33 cellular contexts compared by ENCODE assay signal in genomic region chr15:81378438-81378837, GRCh38. TPM values are rescaled to one million over a fixed set of nuclear protein-coding genes. Genes with fewer than 3 reads are reported as not detected.
"Had no signal": no experiment of that assay in that cellular context is flagged by ENCODE, and none has a peak within 500 bp of the region (broad histone marks: within the 10 kb centered on the region; RNA-seq: fewer than 3 reads in every experiment).

No MANE protein-coding gene starts in this region.

- ATAC-seq: activated CD4-positive, alpha-beta T cell treated with anti-CD3 and anti-CD28 coated beads for 36 hours; activated CD8-positive, alpha-beta memory T cell treated with anti-CD3 and anti-CD28 coated beads, Interleukin-2, amount 10 ng/mL, durations not matched to agents 7 days and 5 days; activated CD8-positive, alpha-beta T cell treated with anti-CD3 and anti-CD28 coated beads, Interleukin-2, amount 10 ng/mL, durations not matched to agents 7 days and 5 days; activated naive CD8-positive, alpha-beta T cell treated with anti-CD3 and anti-CD28 coated beads, Interleukin-2, amount 50 U/mL, for 24 hours; body of pancreas had no signal

- H3K36me3 ChIP-seq: brain microvascular endothelial cell, cardiac muscle cell had no signal

- DNase-seq: activated B cell treated with CpG ODN at 0.5 μM for 24 hours; activated CD4-positive, alpha-beta memory T cell treated with anti-CD3 and anti-CD28 coated beads, Interleukin-2, amount 10 ng/mL, durations not matched to agents 7 days and 5 days; activated CD4-positive, alpha-beta T cell treated with anti-CD3 and anti-CD28 coated beads for 1 hour; activated CD4-positive, alpha-beta T cell treated with anti-CD3 and anti-CD28 coated beads for 36 hours; activated CD4-positive, alpha-beta T cell treated with anti-CD3 and anti-CD28 coated beads for 48 hours; activated CD4-positive, alpha-beta T cell treated with anti-CD3 and anti-CD28 coated beads, Interleukin-2, amount 10 ng/mL, durations not matched to agents 7 days and 5 days; activated CD4-positive, alpha-beta T cell treated with anti-CD3 and anti-CD28 coated beads, Interleukin-2, amount 50 U/mL, for 48 hours; activated CD8-positive, alpha-beta memory T cell treated with anti-CD3 and anti-CD28 coated beads for 24 hours; activated CD8-positive, alpha-beta memory T cell treated with anti-CD3 and anti-CD28 coated beads, Interleukin-2, amount 10 ng/mL, durations not matched to agents 7 days and 5 days; activated CD8-positive, alpha-beta memory T cell treated with anti-CD3 and anti-CD28 coated beads, Interleukin-2, amount 50 U/mL, for 48 hours; activated CD8-positive, alpha-beta T cell treated with anti-CD3 and anti-CD28 coated beads, Interleukin-2, amount 10 ng/mL, durations not matched to agents 7 days and 5 days; activated effector memory CD4-positive, alpha-beta T cell treated with Interleukin-2 at 50 U/mL for 16 hours; activated gamma-delta T cell; activated naive CD4-positive, alpha-beta T cell treated with anti-CD3 and anti-CD28 coated beads, Interleukin-2, amount 10 ng/mL, durations not matched to agents 7 days and 5 days; activated naive CD4-positive, alpha-beta T cell treated with Interleukin-2 at 50 U/mL for 16 hours; activated naive CD8-positive, alpha-beta T cell treated with anti-CD3 and anti-CD28 coated beads, Interleukin-2, amount 10 ng/mL, durations not matched to agents 7 days and 5 days; activated naive CD8-positive, alpha-beta T cell treated with anti-CD3 and anti-CD28 coated beads, Interleukin-2, amount 50 U/mL, for 24 hours; activated T-cell treated with anti-CD3 and anti-CD28 coated beads, Interleukin-2, amount 50 U/mL, for 24 hours; activated T-cell treated with anti-CD3 and anti-CD28 coated beads, Interleukin-2, amount 50 U/mL, for 48 hours; amygdala; anterior cingulate cortex; body of pancreas; brain microvascular endothelial cell; caudate nucleus; cerebellar nuclear complex; SW 1271; T-helper 1 cell; T-helper 2 cell; T-helper 9 cell had no signal

- H3K27me3 ChIP-seq: body of pancreas, cardiac muscle cell had no signal

- H3K9me3 ChIP-seq: body of pancreas had no signal

- H3K27ac ChIP-seq: body of pancreas, brain microvascular endothelial cell, cardiac muscle cell, VCaP had no signal

- H3K4me3 ChIP-seq: body of pancreas, cardiac muscle cell had no signal

RNA-seq across cellular contexts. Expression of gene TMC3, which starts 4.4 kb away (rescaled TPM):
- total RNA-seq: activated B cell treated with CpG ODN at 0.5 μM for 24 hours; activated CD4-positive, alpha-beta memory T cell treated with anti-CD3 and anti-CD28 coated beads, Interleukin-2, amount 10 ng/mL, durations not matched to agents 7 days and 5 days; activated CD4-positive, alpha-beta T cell treated with anti-CD3 and anti-CD28 coated beads for 36 hours; activated CD4-positive, alpha-beta T cell treated with anti-CD3 and anti-CD28 coated beads, Interleukin-2, amount 10 ng/mL, durations not matched to agents 7 days and 5 days; activated CD8-positive, alpha-beta memory T cell treated with anti-CD3 and anti-CD28 coated beads, Interleukin-2, amount 10 ng/mL, durations not matched to agents 7 days and 5 days; activated CD8-positive, alpha-beta T cell treated with anti-CD3 and anti-CD28 coated beads, Interleukin-2, amount 10 ng/mL, durations not matched to agents 7 days and 5 days; activated naive CD8-positive, alpha-beta T cell treated with anti-CD3 and anti-CD28 coated beads, Interleukin-2, amount 10 ng/mL, durations not matched to agents 7 days and 5 days; activated T-helper 2 cell treated with anti-CD3 and anti-CD28 coated beads, Interferon-gamma antibody, Interleukin-2, Interleukin-4, amounts not matched to agents 10 μg/mL and 5 μg/mL and 100 μg/mL, durations not matched to agents 14 hours and 24 hours and 36 hours; bronchial epithelial cell had no signal
